ENCODE assay signal across 17 cellular contexts in the genomic region with DNA sequence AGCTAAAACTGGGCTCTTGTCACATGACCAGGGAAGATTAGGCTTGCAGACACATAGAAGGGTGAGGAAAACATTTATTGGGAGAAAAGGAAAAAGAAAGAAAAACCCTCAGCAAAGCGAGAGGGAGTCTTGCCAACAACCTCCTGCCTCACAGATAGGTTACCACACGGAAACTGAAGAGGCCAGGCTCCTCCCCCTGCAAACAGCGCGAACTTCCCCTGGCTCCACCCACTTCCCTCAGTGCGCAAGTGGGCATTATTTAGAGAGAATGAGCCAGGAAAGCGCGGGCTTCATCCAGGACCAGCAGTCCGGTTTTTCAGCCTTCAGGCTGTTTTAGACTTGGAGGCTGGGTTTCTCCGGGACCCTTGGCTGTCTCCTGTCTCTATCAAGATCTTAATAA.
"Had no signal": no experiment of that assay in that cellular context is flagged by ENCODE, and none has a peak within 500 bp of the region (broad histone marks: within the 10 kb centered on the region; RNA-seq: fewer than 3 reads in every experiment).

No MANE protein-coding gene starts in this region.

- H2AFZ ChIP-seq: parathyroid adenoma had no signal

- ATAC-seq: heart left ventricle; left colon; naive thymus-derived CD4-positive, alpha-beta T cell; psoas muscle; sciatic nerve; stimulated activated memory B cell treated with anti-CD40 and anti-IgM and Interleukin-4, amounts not matched to agents 10 μg/mL and 1 μg/mL and 100 μg/mL, for 72 hours had no signal

- H3K27me3 ChIP-seq: heart left ventricle, spleen, transverse colon had no signal

- H3K79me2 ChIP-seq: parathyroid adenoma had no signal

- H3K4me1 ChIP-seq: heart left ventricle, parathyroid adenoma, psoas muscle, spleen had no signal

- H3K4me3 ChIP-seq: heart left ventricle, psoas muscle, spleen, transverse colon had no signal

- H3K36me3 ChIP-seq: heart left ventricle, spleen, transverse colon had no signal

- H3K9ac ChIP-seq: parathyroid adenoma had no signal

- H3K27ac ChIP-seq: heart left ventricle, parathyroid adenoma, psoas muscle, spleen, transverse colon had no signal

- H3K9me3 ChIP-seq: heart left ventricle, psoas muscle, transverse colon had no signal

- DNase-seq: foreskin melanocyte; heart left ventricle; hippocampal formation; left colon; mammary epithelial cell; nephron progenitor cell; psoas muscle; retina; spleen; stimulated activated CD4-positive, alpha-beta T cell treated with anti-CD3 and anti-CD28 coated beads, Interleukin-15, amount 100 ng/mL, for 24 hours; stimulated activated CD4-positive, alpha-beta T cell treated with anti-CD3 and anti-CD28 coated beads, Interleukin-1b, Interleukin-23, amount 100 ng/mL, for 48 hours; stimulated activated CD4-positive, alpha-beta T cell treated with anti-CD3 and anti-CD28 coated beads, Interleukin-4, amount 100 ng/mL, for 24 hours; transverse colon had no signal
